29 cellular contexts compared by ENCODE assay signal in the genomic region with DNA sequence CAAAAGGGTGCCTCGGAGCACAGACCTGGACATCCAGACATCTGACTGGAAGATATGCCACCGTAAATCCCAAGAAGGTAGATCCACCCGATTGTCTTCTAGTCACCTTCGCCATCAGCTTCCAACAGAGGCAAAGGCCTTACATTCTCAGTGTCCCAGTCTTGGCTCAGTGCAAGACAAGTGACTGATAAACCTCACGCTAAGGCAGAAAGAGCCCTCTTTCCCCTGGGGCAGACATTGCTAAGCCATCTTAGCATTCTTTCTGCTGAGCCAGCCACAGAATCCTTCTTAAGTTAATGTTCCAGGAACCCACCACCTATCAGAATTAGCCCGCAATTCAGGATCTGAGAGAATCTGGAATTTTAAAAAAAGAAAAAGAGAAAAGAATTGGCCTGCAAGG. TPM values are rescaled to one million over a fixed set of nuclear protein-coding genes. Genes with fewer than 3 reads are reported as not detected.
"Had no signal": no experiment of that assay in that cellular context is flagged by ENCODE, and none has a peak within 500 bp of the region (broad histone marks: within the 10 kb centered on the region; RNA-seq: fewer than 3 reads in every experiment).

No MANE protein-coding gene starts in this region.

- DNase-seq: activated CD4-positive, alpha-beta memory T cell treated with anti-CD3 and anti-CD28 coated beads for 36 hours; activated CD4-positive, alpha-beta T cell treated with anti-CD3 and anti-CD28 coated beads, Interleukin-2, amount 10 ng/mL, durations not matched to agents 7 days and 5 days; activated CD4-positive, CD25-positive, alpha-beta regulatory T cell; activated CD8-positive, alpha-beta memory T cell treated with anti-CD3 and anti-CD28 coated beads for 24 hours; activated gamma-delta T cell; activated naive CD4-positive, alpha-beta T cell treated with anti-CD3 and anti-CD28 coated beads for 36 hours; activated T-cell treated with anti-CD3 and anti-CD28 coated beads, Interleukin-2, amount 50 U/mL, for 4 hours; amygdala; brain microvascular endothelial cell; cerebellar nuclear complex; NCI-H1092; NCI-H1694; NCI-H2029; NCI-H2107; NCI-H2171 treated with DMSO at 0.1 percent for 48 hours; NCI-H226; NCI-H526 treated with DMSO at 0.1 percent for 48 hours; NCI-H82; OCI-M1; RPMI8226; T-helper 1 cell had no signal

- H3K36me3 Mint-ChIP-seq: activated CD4-positive, alpha-beta memory T cell treated with anti-CD3 and anti-CD28 coated beads for 36 hours; activated naive CD8-positive, alpha-beta T cell had no signal

- H3K4me3 Mint-ChIP-seq: activated CD4-positive, alpha-beta memory T cell treated with anti-CD3 and anti-CD28 coated beads for 36 hours; activated CD4-positive, alpha-beta T cell treated with anti-CD3 and anti-CD28 coated beads, Interleukin-2, amount 10 ng/mL, durations not matched to agents 7 days and 5 days; activated naive CD4-positive, alpha-beta T cell treated with anti-CD3 and anti-CD28 coated beads for 36 hours; activated naive CD8-positive, alpha-beta T cell; activated T-cell treated with anti-CD3 and anti-CD28 coated beads, Interleukin-2, amount 50 U/mL, for 4 hours had no signal

- H3K27ac ChIP-seq: brain microvascular endothelial cell, SK-N-MC, VCaP had no signal

- H3K9me3 Mint-ChIP-seq: activated CD4-positive, alpha-beta memory T cell treated with anti-CD3 and anti-CD28 coated beads for 36 hours; activated CD4-positive, alpha-beta T cell treated with anti-CD3 and anti-CD28 coated beads, Interleukin-2, amount 10 ng/mL, durations not matched to agents 7 days and 5 days; activated naive CD4-positive, alpha-beta T cell treated with anti-CD3 and anti-CD28 coated beads for 36 hours; activated T-cell treated with anti-CD3 and anti-CD28 coated beads, Interleukin-2, amount 50 U/mL, for 4 hours had no signal

- ATAC-seq: activated T-cell treated with anti-CD3 and anti-CD28 coated beads, Interleukin-2, amount 50 U/mL, for 4 hours; Panc1; Right ventricle myocardium inferior had no signal

- H3K4me3 ChIP-seq: SK-N-MC had no signal

- H3K4me1 Mint-ChIP-seq: activated CD4-positive, alpha-beta T cell treated with anti-CD3 and anti-CD28 coated beads, Interleukin-2, amount 10 ng/mL, durations not matched to agents 7 days and 5 days had no signal

- H3K27ac Mint-ChIP-seq: activated CD4-positive, alpha-beta memory T cell treated with anti-CD3 and anti-CD28 coated beads for 36 hours; activated CD4-positive, alpha-beta T cell treated with anti-CD3 and anti-CD28 coated beads, Interleukin-2, amount 10 ng/mL, durations not matched to agents 7 days and 5 days; activated naive CD4-positive, alpha-beta T cell treated with anti-CD3 and anti-CD28 coated beads for 36 hours; activated naive CD8-positive, alpha-beta T cell had no signal

- H3K36me3 ChIP-seq: brain microvascular endothelial cell had no signal

RNA-seq across cellular contexts. Expression of a gene that starts 4.3 kb away (rescaled TPM):
- total RNA-seq: activated CD4-positive, alpha-beta memory T cell treated with anti-CD3 and anti-CD28 coated beads for 36 hours; activated CD4-positive, alpha-beta T cell treated with anti-CD3 and anti-CD28 coated beads, Interleukin-2, amount 10 ng/mL, durations not matched to agents 7 days and 5 days; activated naive CD4-positive, alpha-beta T cell treated with anti-CD3 and anti-CD28 coated beads for 36 hours; activated T-cell treated with anti-CD3 and anti-CD28 coated beads, Interleukin-2, amount 50 U/mL, for 4 hours; MCF 10A; NCI-H460; T-helper 2 cell treated with Interferon-gamma antibody and Interleukin-4, amounts not matched to agents 100 ng/mL and 5 ng/mL, for 36 hours had no signal
